Comparison of ENCODE assay signal across 29 cellular contexts in genomic region chr1:48022306-48022705, GRCh38. TPM values are rescaled to one million over a fixed set of nuclear protein-coding genes. Genes with fewer than 3 reads are reported as not detected.
A peak's percentile ranks its signal among the peaks of the same experiment; 100 is the strongest.
DNase-seq lines count a peak whose midpoint lies in the region; ATAC-seq and TF ChIP-seq lines count a peak whose summit lies in the region.
"Had no signal": no experiment of that assay in that cellular context is flagged by ENCODE, and none has a peak within 500 bp of the region (broad histone marks: within the 10 kb centered on the region; RNA-seq: fewer than 3 reads in every experiment).

No MANE protein-coding gene starts in this region.

- H3K4me1 Mint-ChIP-seq in H9 = peaks cover 24 to 37% of the 10 kb centered on the region in 2 experiments
- H3K4me1 Mint-ChIP-seq: CD14-positive monocyte; CD4-positive, alpha-beta memory T cell; CD4-positive, CD25-positive, alpha-beta regulatory T cell; CD8-positive, alpha-beta memory T cell had no signal

- H2BK20ac ChIP-seq in H9 (ENCODE audit: low read depth, low read length, poor library complexity, severe bottlenecking) = no peak overlapping the region

- intact Hi-C loops in left ventricle myocardium inferior (cut with micrococcal nuclease) = no loop called here

- no CpG with 5 or more reads among the region's 3 CpGs for WGBS in H9 (ENCODE audit: extremely low coverage, insufficient read length, low lambda C conversion rate)
- no CpG with 5 or more reads among the region's 3 CpGs for WGBS in mesendoderm (ENCODE audit: extremely low coverage, insufficient coverage, low lambda C conversion rate)

- H3K9me3 Mint-ChIP-seq in H9 = no peaks in the 10 kb centered on the region
- H3K9me3 Mint-ChIP-seq: CD4-positive, CD25-positive, alpha-beta regulatory T cell; CD8-positive, alpha-beta memory T cell had no signal

- H3K9me3 ChIP-seq in H9 (ENCODE audit: control insufficient read depth, low read depth, low read length) = no peaks in the 10 kb centered on the region
- no peaks in the 10 kb centered on the region for H3K9me3 ChIP-seq in left ventricle myocardium inferior (replicated peaks)
- H3K9me3 ChIP-seq: BE2C, BLaER1 had no signal

- H3K9ac ChIP-seq in H9 (ENCODE audit: extremely low read depth, insufficient read length, low read length) (no peak overlapping the region), mesendoderm (ENCODE audit: low read length) (no peak overlapping the region)
- H3K9ac ChIP-seq: BLaER1 had no signal

- H3K4me3 Mint-ChIP-seq in H9 = no peak overlapping the region
- H3K4me3 Mint-ChIP-seq: CD14-positive monocyte; CD4-positive, alpha-beta memory T cell; CD4-positive, CD25-positive, alpha-beta regulatory T cell; CD8-positive, alpha-beta memory T cell had no signal

- DNase-seq in H9 = peak; percentile 6
- peak; percentile 50 for DNase-seq in coronary artery (ENCODE audit: low spot score)
- DNase-seq in islet precursor cell = peak; percentile 40
- DNase-seq in mesendoderm = no peak
- no peak for DNase-seq in iPS-NIHi11 (ENCODE audit: low spot score)
- no peak for DNase-seq in left ventricle myocardium inferior
- DNase-seq: 8988T; ACHN; BE2C; C1 segment of cervical spinal cord; CD4-positive, alpha-beta memory T cell; CD4-positive, CD25-positive, alpha-beta regulatory T cell; CD8-positive, alpha-beta memory T cell; COR-L47; DMS 273 treated with DMSO at 0.1 percent for 48 hours; DMS153; DMS79; DND-41; EL; GDM1 had no signal

- no peaks in the 10 kb centered on the region; the same call in 1 of the 2 replicates for H3K4me1 ChIP-seq in H9 (ENCODE audit: insufficient read depth, low read length)
- peaks cover 26% of the 10 kb centered on the region for H3K4me1 ChIP-seq in mesendoderm (ENCODE audit: control insufficient read depth, low read depth, low read length)
- H3K4me1 ChIP-seq in left ventricle myocardium inferior = peaks cover 8% of the 10 kb centered on the region
- H3K4me1 ChIP-seq: BE2C had no signal

- no peaks in the 10 kb centered on the region for H3K36me3 Mint-ChIP-seq in H9 (ENCODE audit: insufficient read depth in 1 of 3, low read depth in 3 of 3)
- H3K36me3 Mint-ChIP-seq: CD14-positive monocyte; CD4-positive, alpha-beta memory T cell; CD4-positive, CD25-positive, alpha-beta regulatory T cell; CD8-positive, alpha-beta memory T cell had no signal

- H3K36me3 ChIP-seq in mesendoderm (ENCODE audit: control insufficient read depth, insufficient read depth, low read length) = no peaks in the 10 kb centered on the region
- no peaks in the 10 kb centered on the region for H3K36me3 ChIP-seq in left ventricle myocardium inferior
- H3K36me3 ChIP-seq: BE2C, BLaER1 had no signal

- H3K27me3 ChIP-seq in H9 (ENCODE audit: insufficient read depth, low read length) (no peaks in the 10 kb centered on the region), mesendoderm (ENCODE audit: insufficient read depth, low read length, poor library complexity) (no peaks in the 10 kb centered on the region), left ventricle myocardium inferior (ENCODE audit: low read depth) (no peaks in the 10 kb centered on the region)
- H3K27me3 ChIP-seq: BE2C, BLaER1 had no signal

- H4K91ac ChIP-seq in H9 (ENCODE audit: insufficient read length, low read depth, low read length) = no peak overlapping the region

- H2AK5ac ChIP-seq in H9 (ENCODE audit: insufficient read length, low read length) (no peak overlapping the region), mesendoderm (ENCODE audit: low read length) (peak overlapping the region; percentile 68)

- no peak overlapping the region for H3K4me2 ChIP-seq in H9 (ENCODE audit: insufficient read depth, insufficient read length, low read length)
- no peak overlapping the region for H3K4me2 ChIP-seq in mesendoderm (ENCODE audit: low read length)
- H3K4me2 ChIP-seq: BLaER1 had no signal

- no peak overlapping the region for H3T11ph ChIP-seq in H9 (ENCODE audit: low read length)

- H3K4me3 ChIP-seq in coronary artery = no peak overlapping the region
- no peak overlapping the region for H3K4me3 ChIP-seq in mesendoderm (ENCODE audit: low read length)
- H3K4me3 ChIP-seq in left ventricle myocardium inferior = no peak overlapping the region
- H3K4me3 ChIP-seq: BLaER1, GM12878 had no signal

- H4K8ac ChIP-seq in H9 (replicated peaks; ENCODE audit: insufficient read length, low read depth, low read length) (no peak overlapping the region), mesendoderm (ENCODE audit: low read depth, low read length) (no peak overlapping the region)

- H3K18ac ChIP-seq in H9 (ENCODE audit: insufficient read length, low read depth, low read length) (no peak overlapping the region), mesendoderm (ENCODE audit: low read length) (no peak overlapping the region)

- no peak overlapping the region for H2BK12ac ChIP-seq in H9 (ENCODE audit: insufficient read length, low read depth, low read length)

- no peaks in the 10 kb centered on the region for H4K20me1 ChIP-seq in H9 (ENCODE audit: control insufficient read depth, insufficient read depth, insufficient read length)
- H4K20me1 ChIP-seq: BLaER1 had no signal

- ATAC-seq in HG03378 (IDR thresholded peaks at IDR 0.05; ENCODE audit: unreplicated experiment) = no peak
- ATAC-seq in GM21786 (IDR thresholded peaks at IDR 0.05; ENCODE audit: unreplicated experiment) = no peak
- ATAC-seq: GM12878 had no signal

- no peak overlapping the region for H3K56ac ChIP-seq in H9 (ENCODE audit: insufficient read length, low read depth, low read length)
- peak overlapping the region; percentile 30 for H3K56ac ChIP-seq in mesendoderm (ENCODE audit: low read length)

- H3K23ac ChIP-seq in H9 (ENCODE audit: insufficient read length, low read depth, low read length) (no peak overlapping the region), mesendoderm (ENCODE audit: low read length) (no peak overlapping the region)

- H3K79me2 ChIP-seq in H9 (ENCODE audit: insufficient read depth, low read length) (no peaks in the 10 kb centered on the region), mesendoderm (ENCODE audit: control insufficient read depth, insufficient read depth, low read length) (no peaks in the 10 kb centered on the region)

- no peak for TF ChIP-seq CTCF in H9 (conservative IDR thresholded peaks at IDR 0.05)
- TF ChIP-seq CTCF in coronary artery (IDR thresholded peaks at IDR 0.05) = no peak
- TF ChIP-seq CTCF in left ventricle myocardium inferior (IDR thresholded peaks at IDR 0.05; ENCODE audit: borderline replicate concordance) = no peak

- no peaks in the 10 kb centered on the region for H3K23me2 ChIP-seq in H9 (ENCODE audit: insufficient read length, low read depth, low read length, poor library complexity, severe bottlenecking)

- H4K5ac ChIP-seq in H9 (ENCODE audit: insufficient read length, low read depth, low read length) = no peak overlapping the region
- peak overlapping the region; percentile 47 for H4K5ac ChIP-seq in mesendoderm (ENCODE audit: low read length)

- H2BK5ac ChIP-seq in H9 (ENCODE audit: insufficient read length, low read length) (no peak overlapping the region), mesendoderm (ENCODE audit: low read length) (no peak overlapping the region)

- no peak overlapping the region for H3K14ac ChIP-seq in H9 (ENCODE audit: insufficient read depth, low read length)

- H3K27me3 Mint-ChIP-seq in H9 (ENCODE audit: low read depth) = peaks cover 3% of the 10 kb centered on the region
- H3K27me3 Mint-ChIP-seq: CD4-positive, CD25-positive, alpha-beta regulatory T cell had no signal

- H3K27ac Mint-ChIP-seq in H9 = no peak overlapping the region
- H3K27ac Mint-ChIP-seq: CD4-positive, alpha-beta memory T cell; CD8-positive, alpha-beta memory T cell had no signal

- H2BK15ac ChIP-seq in H9 (ENCODE audit: low read depth, low read length) (no peak overlapping the region), mesendoderm (replicated peaks; ENCODE audit: low read depth) (no peak overlapping the region)

- no peak overlapping the region for H2AFZ ChIP-seq in H9 (ENCODE audit: low read length)

- H3K79me1 ChIP-seq in H9 (ENCODE audit: insufficient read depth, low read depth, low read length, poor library complexity, severe bottlenecking) = no peaks in the 10 kb centered on the region
- H3K79me1 ChIP-seq in mesendoderm (ENCODE audit: low read length) = no peaks in the 10 kb centered on the region

- H3K27ac ChIP-seq in H9 (ENCODE audit: insufficient read length, low read depth, low read length) = no peak overlapping the region
- H3K27ac ChIP-seq in coronary artery = no peak overlapping the region
- H3K27ac ChIP-seq in mesendoderm (ENCODE audit: low read depth, low read length) = no peak overlapping the region
- H3K27ac ChIP-seq in left ventricle myocardium inferior (replicated peaks) = no peak overlapping the region
- H3K27ac ChIP-seq: BLaER1 had no signal

- H3K4ac ChIP-seq in H9 (ENCODE audit: low read depth, low read length) (no peak overlapping the region), mesendoderm (ENCODE audit: low read depth, low read length) (no peak overlapping the region)

- H2BK120ac ChIP-seq in H9 (ENCODE audit: low read depth, low read length, poor library complexity, severe bottlenecking) = no peak overlapping the region
- H2BK120ac ChIP-seq in mesendoderm (ENCODE audit: low read depth, low read length) = no peak overlapping the region

RNA-seq across cellular contexts. Expression of gene TRABD2B, which starts 25.1 kb away (rescaled TPM):
- total RNA-seq in H9 (2021) (1.9 and 2.3 TPM in 2 replicates), left ventricle myocardium inferior (1.4 TPM)
- 3.4 TPM for polyA plus RNA-seq in mesendoderm (2013, experiment 1 of 2)
- 2.7 TPM for polyA plus RNA-seq in mesendoderm (2013, experiment 2 of 2)
- total RNA-seq: A673; CD4-positive, alpha-beta memory T cell; CD4-positive, CD25-positive, alpha-beta regulatory T cell; CD8-positive, alpha-beta memory T cell; Daoy; G401; GM12878 had no signal
- polyA plus RNA-seq: AG04450; CD14-positive monocyte; CD4-positive, alpha-beta memory T cell; CD4-positive, CD25-positive, alpha-beta regulatory T cell; CD8-positive, alpha-beta memory T cell; GM12878 had no signal

Comparison
In these comparisons a context has a peak if more than half of its experiments do, and no peak if none do; other contexts are left out.
1. DNase-seq: peak in H9 (single experiment), coronary artery (single experiment) and islet precursor cell (single experiment); none in mesendoderm (single experiment), iPS-NIHi11 (single experiment) and left ventricle myocardium inferior (single experiment).